8 cellular contexts compared by ENCODE assay signal in the genomic region with DNA sequence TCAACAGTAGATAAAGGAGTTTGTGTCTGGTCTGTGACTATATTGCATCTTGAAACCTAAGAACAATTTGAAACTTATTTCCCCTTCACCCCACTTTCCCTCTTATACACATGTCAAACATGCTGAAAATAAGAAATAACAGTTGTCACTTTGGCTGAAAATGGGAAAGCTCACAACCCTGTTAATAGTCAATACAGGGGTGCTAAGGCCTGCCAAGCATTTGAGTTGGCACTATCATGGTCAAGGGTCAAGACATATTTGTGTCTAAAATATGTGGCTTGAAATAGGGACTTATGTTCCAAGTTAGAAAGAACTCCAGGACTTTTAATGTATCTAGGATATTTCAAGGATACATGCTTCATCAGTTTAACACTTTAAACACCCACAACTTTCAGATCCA.
"Had no signal": no experiment of that assay in that cellular context is flagged by ENCODE, and none has a peak within 500 bp of the region (broad histone marks: within the 10 kb centered on the region; RNA-seq: fewer than 3 reads in every experiment).

No MANE protein-coding gene starts in this region.

- H3K4me3 ChIP-seq: GM12878 had no signal

- FAIRE-seq: G401.6, GM12878, GM12891, GM12892, GM18507, GM19239 had no signal

- DNase-seq: GDM1, GF-D8 had no signal

- ATAC-seq: GM12878 had no signal
